In genomic region chr4:89254847-89255246, GRCh38 we compare ENCODE assay signal across 8 cellular contexts. TPM values are rescaled to one million over a fixed set of nuclear protein-coding genes. Genes with fewer than 3 reads are reported as not detected.
DNase-seq lines count a peak whose midpoint lies in the region; ATAC-seq, FAIRE-seq and TF ChIP-seq lines count a peak whose summit lies in the region.

No MANE protein-coding gene starts in this region.

- peaks cover 29% of the 10 kb centered on the region for H3K4me1 Mint-ChIP-seq in activated naive CD8-positive, alpha-beta T cell treated with anti-CD3 and anti-CD28 coated beads, Interleukin-2, amount 10 ng/mL, durations not matched to agents 7 days and 5 days

- no peak overlapping the region for H3K27ac ChIP-seq in RWPE1

- H3K36me3 Mint-ChIP-seq in activated naive CD8-positive, alpha-beta T cell treated with anti-CD3 and anti-CD28 coated beads, Interleukin-2, amount 10 ng/mL, durations not matched to agents 7 days and 5 days, result peaks cover 20% of the 10 kb centered on the region

- H3K4me3 Mint-ChIP-seq in activated naive CD8-positive, alpha-beta T cell treated with anti-CD3 and anti-CD28 coated beads, Interleukin-2, amount 10 ng/mL, durations not matched to agents 7 days and 5 days, result no peak overlapping the region

- no peaks in the 10 kb centered on the region for H3K9me3 Mint-ChIP-seq in activated naive CD8-positive, alpha-beta T cell treated with anti-CD3 and anti-CD28 coated beads, Interleukin-2, amount 10 ng/mL, durations not matched to agents 7 days and 5 days

- H3K27ac Mint-ChIP-seq in activated naive CD8-positive, alpha-beta T cell treated with anti-CD3 and anti-CD28 coated beads, Interleukin-2, amount 10 ng/mL, durations not matched to agents 7 days and 5 days, result no peak overlapping the region

- no peak overlapping the region for H3K4me3 ChIP-seq in HFF-Myc (replicated peaks; ENCODE audit: low read depth, low read length)

- intact Hi-C loops in left colon (cut with DNase I, micrococcal nuclease), result no loop called here

- ATAC-seq in activated naive CD8-positive, alpha-beta T cell treated with anti-CD3 and anti-CD28 coated beads, Interleukin-2, amount 10 ng/mL, durations not matched to agents 7 days and 5 days (ENCODE audit: low read depth), result peak; percentile 56
- peak; percentile 49 for ATAC-seq in left colon

- no peaks in the 10 kb centered on the region for H3K27me3 Mint-ChIP-seq in activated naive CD8-positive, alpha-beta T cell treated with anti-CD3 and anti-CD28 coated beads, Interleukin-2, amount 10 ng/mL, durations not matched to agents 7 days and 5 days

- peak; percentile 82 for TF ChIP-seq CTCF in HFF-Myc (IDR thresholded peaks at IDR 0.05; ENCODE audit: low read depth, low read length, missing control alignments)
- TF ChIP-seq CTCF in RWPE1 (conservative IDR thresholded peaks at IDR 0.05; ENCODE audit: low read depth), result peak; percentile 67

- POLR2A ChIA-PET in RWPE1 (lab: Yijun Ruan, JAX; ENCODE audit: low non-redundant PET), result no interaction called here
- POLR2A ChIA-PET in activated naive CD8-positive, alpha-beta T cell treated with anti-CD3 and anti-CD28 coated beads, Interleukin-2, amount 10 ng/mL, durations not matched to agents 7 days and 5 days (lab: Charles Lee), result interaction anchor here (1.2 kb wide), 1 partner anchor 39 kb away, joined by 3 read pairs; no protein-coding TSS in a partner anchor

- CTCF ChIA-PET in RWPE1 (lab: Yijun Ruan, JAX), result no interaction called here

- peak; percentile 44 for FAIRE-seq in G401.6 (lab: Jason Lieb, UNC)

- DNase-seq in HFF-Myc (ENCODE audit: extremely low read depth, low read depth), result peak; percentile 1
- DNase-seq in RWPE1 (ENCODE audit: low spot score), result peak; percentile 39
- peak; percentile 36 for DNase-seq in activated naive CD8-positive, alpha-beta T cell treated with anti-CD3 and anti-CD28 coated beads, Interleukin-2, amount 10 ng/mL, durations not matched to agents 7 days and 5 days
- peak; percentile 37 to 40 for DNase-seq in left colon
- DNase-seq in stimulated activated naive CD4-positive, alpha-beta T cell treated with Interleukin-2 at 50 U/mL for 16 hours (lab: John Stamatoyannopoulos, UW), result peak; percentile 25
- no peak for DNase-seq in NCI-H1694 (lab: John Stamatoyannopoulos, UW)
- DNase-seq in NCI-H446 treated with DMSO at 0.1 percent for 48 hours (lab: John Stamatoyannopoulos, UW), result no peak

RNA-seq across cellular contexts. Expression of gene GPRIN3, which starts 52.8 kb away (rescaled TPM):
- 10 to 100 TPM; 23.9 to 25.5 TPM for total RNA-seq in activated naive CD8-positive, alpha-beta T cell treated with anti-CD3 and anti-CD28 coated beads, Interleukin-2, amount 10 ng/mL, durations not matched to agents 7 days and 5 days
- 10 to 100 TPM; 16.6 to 21.1 TPM for total RNA-seq in left colon

Comparison
In these comparisons a context has a peak if more than half of its experiments do, and no peak if none do; other contexts are left out.
1. DNase-seq: peak in HFF-Myc (single experiment), RWPE1 (single experiment), activated naive CD8-positive, alpha-beta T cell treated with anti-CD3 and anti-CD28 coated beads, Interleukin-2, amount 10 ng/mL, durations not matched to agents 7 days and 5 days (single experiment), left colon (2 of 2) and stimulated activated naive CD4-positive, alpha-beta T cell treated with Interleukin-2 at 50 U/mL for 16 hours (single experiment); none in NCI-H1694 (single experiment) and NCI-H446 treated with DMSO at 0.1 percent for 48 hours (single experiment).